In genomic region chr11:95697614-95698408, GRCh38 we compare ENCODE assay signal across 16 cellular contexts.
DNase-seq lines count a peak whose midpoint lies in the region; ATAC-seq and TF ChIP-seq lines count a peak whose summit lies in the region.
"Had no signal": no experiment of that assay in that cellular context is flagged by ENCODE, and none has a peak within 500 bp of the region (broad histone marks: within the 10 kb centered on the region; RNA-seq: fewer than 3 reads in every experiment).

No MANE protein-coding gene starts in this region.

- peaks cover 20% of the 10 kb centered on the region for H3K36me3 Mint-ChIP-seq in T-helper 1 cell treated with Interleukin-12 subunit alpha and Interleukin-12 subunit beta and Interleukin-4 antibody, amounts not matched to agents 30 μg/mL and 1 μg/mL, for 36 hours (ENCODE audit: low read depth)

- peak overlapping the region; percentile 43 for H3K27ac Mint-ChIP-seq in T-helper 1 cell treated with Interleukin-12 subunit alpha and Interleukin-12 subunit beta and Interleukin-4 antibody, amounts not matched to agents 30 μg/mL and 1 μg/mL, for 36 hours

- peak overlapping the region; percentile 71 for H3K27ac ChIP-seq in HL-60 (replicated peaks)
- H3K27ac ChIP-seq in effector memory CD4-positive, alpha-beta T cell (ENCODE audit: insufficient read depth, low read length, poor library complexity, severe bottlenecking): peak overlapping the region; percentile 86
- H3K27ac ChIP-seq: gastroesophageal sphincter, suprapubic skin had no signal

- H3K4me1 Mint-ChIP-seq in T-helper 1 cell treated with Interleukin-12 subunit alpha and Interleukin-12 subunit beta and Interleukin-4 antibody, amounts not matched to agents 30 μg/mL and 1 μg/mL, for 36 hours (ENCODE audit: low read depth): peaks cover 56% of the 10 kb centered on the region

- peak; percentile 71 for ATAC-seq in sciatic nerve
- ATAC-seq: gastroesophageal sphincter had no signal

- intact Hi-C loops in sciatic nerve (cut with DNase I): no loop called here

- H3K27me3 Mint-ChIP-seq in T-helper 1 cell treated with Interleukin-12 subunit alpha and Interleukin-12 subunit beta and Interleukin-4 antibody, amounts not matched to agents 30 μg/mL and 1 μg/mL, for 36 hours (ENCODE audit: low read depth): no peaks in the 10 kb centered on the region

- H3K4me3 ChIP-seq in HL-60 (replicated peaks; ENCODE audit: insufficient read depth, low read length): no peak overlapping the region
- no peak overlapping the region for H3K4me3 ChIP-seq in effector memory CD4-positive, alpha-beta T cell (ENCODE audit: insufficient read depth, low read depth, low read length, poor library complexity, severe bottlenecking)
- H3K4me3 ChIP-seq: coronary artery, gastroesophageal sphincter, Peyer's patch, suprapubic skin had no signal

- no peaks in the 10 kb centered on the region for H3K36me3 ChIP-seq in effector memory CD4-positive, alpha-beta T cell (ENCODE audit: control insufficient read depth, insufficient read depth, low read length)
- H3K36me3 ChIP-seq: gastroesophageal sphincter, Peyer's patch, suprapubic skin had no signal

- H3K4me1 ChIP-seq in effector memory CD4-positive, alpha-beta T cell (ENCODE audit: control insufficient read depth, insufficient read depth, low read length, poor library complexity, severe bottlenecking): peaks cover 31% of the 10 kb centered on the region

- no peak for TF ChIP-seq CTCF in HL-60 (IDR thresholded peaks at IDR 0.05; ENCODE audit: insufficient read depth, low read length)

- H3K4me3 Mint-ChIP-seq in T-helper 1 cell treated with Interleukin-12 subunit alpha and Interleukin-12 subunit beta and Interleukin-4 antibody, amounts not matched to agents 30 μg/mL and 1 μg/mL, for 36 hours: no peak overlapping the region

- no peaks in the 10 kb centered on the region for H3K27me3 ChIP-seq in HL-60 (ENCODE audit: insufficient read depth, poor library complexity, severe bottlenecking)
- no peaks in the 10 kb centered on the region for H3K27me3 ChIP-seq in effector memory CD4-positive, alpha-beta T cell (replicated peaks; ENCODE audit: control insufficient read depth, insufficient read depth, low read length, poor library complexity, severe bottlenecking)
- H3K27me3 ChIP-seq: gastroesophageal sphincter, Peyer's patch, suprapubic skin had no signal

- peaks cover 3% of the 10 kb centered on the region for H3K9me3 Mint-ChIP-seq in T-helper 1 cell treated with Interleukin-12 subunit alpha and Interleukin-12 subunit beta and Interleukin-4 antibody, amounts not matched to agents 30 μg/mL and 1 μg/mL, for 36 hours

- DNase-seq in T-helper 1 cell (no peak), HL-60 (ENCODE audit: low read depth in 1 of 2, low spot score in 1 of 2) (peak in 1 of 2 experiments; percentile 16), sciatic nerve (ENCODE audit: low spot score) (no peak), activated gamma-delta T cell treated with Interleukin-2 at 50 U/mL for 16 hours (no peak), cerebellar cortex (ENCODE audit: low spot score) (no peak), COLO668 (lab: John Stamatoyannopoulos, UW; ENCODE audit: unreplicated experiment) (no peak)
- no peak for DNase-seq in effector memory CD4-positive, alpha-beta T cell
- DNase-seq: DMS79 treated with DMSO at 0.1 percent for 48 hours; NCI-H345; Peyer's patch; stimulated activated CD4-positive, alpha-beta T cell treated with anti-CD3 and anti-CD28 coated beads, Interleukin-4, amount 100 ng/mL, for 4 hours; T-helper 9 cell had no signal

- H3K9me3 ChIP-seq in effector memory CD4-positive, alpha-beta T cell (ENCODE audit: control insufficient read depth, low read length): no peaks in the 10 kb centered on the region
- H3K9me3 ChIP-seq: gastroesophageal sphincter, Peyer's patch, suprapubic skin had no signal
